Comparison of ENCODE assay signal across 13 cellular contexts in the genomic region with DNA sequence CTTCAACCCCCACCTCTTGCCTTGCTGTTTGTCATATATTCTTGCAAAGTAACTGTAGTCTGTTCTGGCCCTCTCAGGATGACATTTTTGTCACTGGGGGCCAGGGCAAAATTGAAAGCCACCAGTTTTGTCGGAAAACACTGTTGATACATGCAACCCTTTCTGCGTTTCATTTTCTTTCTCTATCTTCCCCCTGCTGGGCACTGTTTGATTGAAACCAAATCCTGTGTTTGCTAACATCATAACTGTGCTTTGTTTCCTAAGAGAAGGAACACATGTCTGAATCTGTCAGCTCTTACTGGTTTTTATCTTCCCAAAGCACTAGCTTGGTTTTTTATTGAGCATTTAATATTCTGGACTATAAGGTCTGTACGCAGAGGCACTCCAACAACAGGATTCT. TPM values are rescaled to one million over a fixed set of nuclear protein-coding genes. Genes with fewer than 3 reads are reported as not detected.
DNase-seq lines count a peak whose midpoint lies in the region; ATAC-seq and TF ChIP-seq lines count a peak whose summit lies in the region.
"Had no signal": no experiment of that assay in that cellular context is flagged by ENCODE, and none has a peak within 500 bp of the region (broad histone marks: within the 10 kb centered on the region; RNA-seq: fewer than 3 reads in every experiment).

No MANE protein-coding gene starts in this region.

- no peak overlapping the region for H3K18ac ChIP-seq in mesenchymal stem cell (ENCODE audit: low read depth in 1 of 2, low read length in 2 of 2)

- no peak overlapping the region for H2BK5ac ChIP-seq in mesenchymal stem cell (ENCODE audit: low read depth, low read length, poor library complexity, severe bottlenecking)

- H3K27ac ChIP-seq in BLaER1 treated with 17β-estradiol and CSF1 and Interleukin-3, amounts not matched to agents 10 nM and 100 nM, result peak overlapping the region in 10 of 11 experiments; percentile 23 to 77 (median 68); a peak in 17 of 22 replicates
- H3K27ac ChIP-seq in GM23338 (ENCODE audit: low read depth) (no peak overlapping the region), brain microvascular endothelial cell (no peak overlapping the region), mesenchymal stem cell (ENCODE audit: low read length, poor library complexity, severe bottlenecking) (no peak overlapping the region), adrenal gland (no peak overlapping the region), MM.1S (ENCODE audit: low read length) (no peak overlapping the region)

- no peak overlapping the region; a peak in 1 of 22 replicates for H3K9ac ChIP-seq in BLaER1 treated with 17β-estradiol and CSF1 and Interleukin-3, amounts not matched to agents 10 nM and 100 nM
- H3K9ac ChIP-seq in mesenchymal stem cell (ENCODE audit: low read length) (peak overlapping the region; percentile 20), MM.1S (ENCODE audit: low read length) (no peak overlapping the region)

- peaks cover 3% of the 10 kb centered on the region for H3K27me3 Mint-ChIP-seq in GM23338 (ENCODE audit: insufficient read depth, low read depth, poor library complexity)

- no peaks in the 10 kb centered on the region for H4K20me1 ChIP-seq in BLaER1 treated with 17β-estradiol and CSF1 and Interleukin-3, amounts not matched to agents 10 nM and 100 nM
- no peaks in the 10 kb centered on the region for H4K20me1 ChIP-seq in GM23338 (replicated peaks; ENCODE audit: insufficient read depth)
- no peaks in the 10 kb centered on the region for H4K20me1 ChIP-seq in MM.1S (ENCODE audit: insufficient read depth, low read length)

- H3K9me3 Mint-ChIP-seq in GM23338, result no peaks in the 10 kb centered on the region; the same call in 1 of the 3 replicates
- H3K9me3 Mint-ChIP-seq: stimulated activated naive CD8-positive, alpha-beta T cell treated with anti-CD3 and anti-CD28 coated beads, Interleukin-15, Interleukin-2, amounts not matched to agents 100 ng/mL and 50 ng/mL, for 24 hours had no signal

- H3K79me1 ChIP-seq in mesenchymal stem cell (replicated peaks; ENCODE audit: low read length, poor library complexity, severe bottlenecking), result no peaks in the 10 kb centered on the region

- H2BK12ac ChIP-seq in mesenchymal stem cell (ENCODE audit: low read length in 2 of 2), result no peak overlapping the region

- ATAC-seq in GM23338, result no peak

- H2AK5ac ChIP-seq in mesenchymal stem cell (ENCODE audit: low read length, severe bottlenecking), result no peak overlapping the region

- H3K36me3 ChIP-seq in BLaER1 treated with 17β-estradiol and CSF1 and Interleukin-3, amounts not matched to agents 10 nM and 100 nM, result no peaks in the 10 kb centered on the region
- H3K36me3 ChIP-seq in GM23338 (ENCODE audit: insufficient read depth) (no peaks in the 10 kb centered on the region), brain microvascular endothelial cell (replicated peaks) (no peaks in the 10 kb centered on the region), mesenchymal stem cell (ENCODE audit: control insufficient read depth in 1 of 2, insufficient read depth in 2 of 2, low read depth in 1 of 2, low read length in 2 of 2) (no peaks in the 10 kb centered on the region), adrenal gland (replicated peaks in 1 of 2) (no peaks in the 10 kb centered on the region), MM.1S (replicated peaks; ENCODE audit: insufficient read depth, low read length) (no peaks in the 10 kb centered on the region)

- no peak overlapping the region for H4K91ac ChIP-seq in mesenchymal stem cell (ENCODE audit: low read length)

- H3K4me3 Mint-ChIP-seq in GM23338, result no peak overlapping the region
- H3K4me3 Mint-ChIP-seq: activated B cell treated with CpG ODN at 0.5 μM for 24 hours; activated naive CD8-positive, alpha-beta T cell treated with anti-CD3 and anti-CD28 coated beads, Interleukin-2, amount 10 ng/mL, durations not matched to agents 7 days and 5 days; nephron; stimulated activated naive CD8-positive, alpha-beta T cell treated with anti-CD3 and anti-CD28 coated beads, Interleukin-15, Interleukin-2, amounts not matched to agents 100 ng/mL and 50 ng/mL, for 24 hours had no signal

- no peaks in the 10 kb centered on the region for H3K27me3 ChIP-seq in BLaER1 treated with 17β-estradiol and CSF1 and Interleukin-3, amounts not matched to agents 10 nM and 100 nM
- H3K27me3 ChIP-seq in GM23338 (ENCODE audit: insufficient read depth) (no peaks in the 10 kb centered on the region), brain microvascular endothelial cell (replicated peaks) (no peaks in the 10 kb centered on the region), mesenchymal stem cell (ENCODE audit: control insufficient read depth in 1 of 2, insufficient read depth in 1 of 2, low read length in 2 of 2) (no peaks in the 10 kb centered on the region), adrenal gland (no peaks in the 10 kb centered on the region), MM.1S (replicated peaks; ENCODE audit: insufficient read depth, low read length) (no peaks in the 10 kb centered on the region)

- no peak overlapping the region for H3K27ac Mint-ChIP-seq in GM23338
- H3K27ac Mint-ChIP-seq: activated B cell treated with CpG ODN at 0.5 μM for 24 hours; activated naive CD8-positive, alpha-beta T cell treated with anti-CD3 and anti-CD28 coated beads, Interleukin-2, amount 10 ng/mL, durations not matched to agents 7 days and 5 days; nephron; stimulated activated naive CD8-positive, alpha-beta T cell treated with anti-CD3 and anti-CD28 coated beads, Interleukin-15, Interleukin-2, amounts not matched to agents 100 ng/mL and 50 ng/mL, for 24 hours had no signal

- peak overlapping the region in 8 of 11 experiments; percentile 62 to 81 (median 73); a peak in 14 of 22 replicates for H3K4me2 ChIP-seq in BLaER1 treated with 17β-estradiol and CSF1 and Interleukin-3, amounts not matched to agents 10 nM and 100 nM
- H3K4me2 ChIP-seq in GM23338 (no peak overlapping the region), mesenchymal stem cell (ENCODE audit: low read length, poor library complexity, severe bottlenecking) (no peak overlapping the region), MM.1S (ENCODE audit: low read depth, low read length) (no peak overlapping the region)

- H3K4me1 ChIP-seq in BLaER1 treated with 17β-estradiol and CSF1 and Interleukin-3, amounts not matched to agents 10 nM and 100 nM, result peaks cover 32 to 85% (median 60%) of the 10 kb centered on the region in 10 experiments
- H3K4me1 ChIP-seq in GM23338 (ENCODE audit: insufficient read depth) (no peaks in the 10 kb centered on the region), mesenchymal stem cell (ENCODE audit: control insufficient read depth, insufficient read depth, low read depth, low read length) (no peaks in the 10 kb centered on the region), adrenal gland (replicated peaks in 1 of 2) (no peaks in the 10 kb centered on the region), MM.1S (ENCODE audit: low read length) (no peaks in the 10 kb centered on the region)

- no peak overlapping the region for H4K8ac ChIP-seq in mesenchymal stem cell (ENCODE audit: low read length)

- H3K23ac ChIP-seq in mesenchymal stem cell (ENCODE audit: low read length in 2 of 2), result no peak overlapping the region

- peak overlapping the region; percentile 23; the same call in 1 of the 2 replicates for H2AFZ ChIP-seq in GM23338
- H2AFZ ChIP-seq in mesenchymal stem cell (ENCODE audit: low read depth, low read length), result no peak overlapping the region
- H2AFZ ChIP-seq in MM.1S (ENCODE audit: low read length), result no peak overlapping the region

- in situ Hi-C loops in brain microvascular endothelial cell (cut with HindIII; ENCODE audit: low pct_ligation_motif_present, low sequenced_read_pairs), result no loop called here

- no peak overlapping the region for H3K14ac ChIP-seq in mesenchymal stem cell (ENCODE audit: low read length in 2 of 2)

- intact Hi-C loops in adrenal gland (cut with DNase I), result loop anchor here (5.0 to 10.0 kb wide), 2 partner anchors 238 to 361 kb away; no protein-coding TSS in a partner anchor

- H3K4me1 Mint-ChIP-seq in GM23338, result peaks cover 4% of the 10 kb centered on the region; the same call in 1 of the 3 replicates
- H3K4me1 Mint-ChIP-seq: nephron had no signal

- no peak for TF ChIP-seq POLR2A in adrenal gland (IDR thresholded peaks at IDR 0.05)

- no peak overlapping the region for H2BK120ac ChIP-seq in mesenchymal stem cell (ENCODE audit: low read depth, low read length)

- no peak overlapping the region for H2BK15ac ChIP-seq in mesenchymal stem cell (ENCODE audit: low read depth, poor library complexity, severe bottlenecking)

- TF ChIP-seq CTCF in GM23338 (conservative IDR thresholded peaks at IDR 0.05; ENCODE audit: low read depth in 2 of 2) (no peak), brain microvascular endothelial cell (IDR thresholded peaks at IDR 0.05; ENCODE audit: low read depth, low read length, missing control alignments) (peak; percentile 19), adrenal gland (IDR thresholded peaks at IDR 0.05) (peak in 1 of 6 experiments; percentile 20), MM.1S (IDR thresholded peaks at IDR 0.05; ENCODE audit: low read length) (no peak)

- H3F3A ChIP-seq in GM23338 (replicated peaks; ENCODE audit: low read depth) (no peaks in the 10 kb centered on the region), MM.1S (ENCODE audit: insufficient read depth, low read length) (no peaks in the 10 kb centered on the region)

- H3K9me3 ChIP-seq in BLaER1 treated with 17β-estradiol and CSF1 and Interleukin-3, amounts not matched to agents 10 nM and 100 nM (replicated peaks in 1 of 11), result peaks cover 1 to 24% (median 12%) of the 10 kb centered on the region in 11 experiments; a peak in 14 of 22 replicates
- H3K9me3 ChIP-seq in mesenchymal stem cell (ENCODE audit: control insufficient read depth, low read length) (peaks cover 2% of the 10 kb centered on the region), adrenal gland (replicated peaks in 1 of 3) (no peaks in the 10 kb centered on the region), MM.1S (replicated peaks; ENCODE audit: insufficient read depth, low read length) (no peaks in the 10 kb centered on the region)

- no peak overlapping the region for H3K4ac ChIP-seq in mesenchymal stem cell (ENCODE audit: low read depth in 1 of 2, low read length in 2 of 2)

- WGBS in mesenchymal stem cell, result 88% methylated on average over 3 of the region's 3 CpGs
- WGBS in adrenal gland, 4 donors, result 58 to 71% (median 65%) methylated on average over 3 of the region's 3 CpGs

- H3K79me2 ChIP-seq in GM23338 (replicated peaks; ENCODE audit: insufficient read depth) (no peaks in the 10 kb centered on the region), MM.1S (ENCODE audit: low read length) (no peaks in the 10 kb centered on the region)

- DNase-seq in GM23338 (ENCODE audit: low spot score), result no peak
- DNase-seq in brain microvascular endothelial cell, result no peak
- no peak for DNase-seq in mesenchymal stem cell
- no peak for DNase-seq in NCI-H2227 (lab: John Stamatoyannopoulos, UW; ENCODE audit: unreplicated experiment)
- DNase-seq in adrenal gland, result no peak
- no peak for DNase-seq in MM.1S
- DNase-seq: activated B cell treated with CpG ODN at 0.5 μM for 24 hours; activated naive CD8-positive, alpha-beta T cell treated with anti-CD3 and anti-CD28 coated beads, Interleukin-2, amount 10 ng/mL, durations not matched to agents 7 days and 5 days; KBM-7; NCI-H2029 had no signal

- no peaks in the 10 kb centered on the region for H3K9me2 ChIP-seq in GM23338 (ENCODE audit: insufficient read depth)
- H3K9me2 ChIP-seq in MM.1S (replicated peaks; ENCODE audit: insufficient read depth, low read length), result no peaks in the 10 kb centered on the region

- H3K4me3 ChIP-seq in BLaER1 treated with 17β-estradiol and CSF1 and Interleukin-3, amounts not matched to agents 10 nM and 100 nM, result no peak overlapping the region
- H3K4me3 ChIP-seq in GM23338 (no peak overlapping the region), brain microvascular endothelial cell (ENCODE audit: low read depth, low read length) (no peak overlapping the region), mesenchymal stem cell (ENCODE audit: insufficient read depth in 1 of 2, low read depth in 1 of 2, low read length in 2 of 2) (peak overlapping the region in 1 of 2 experiments; percentile 49), adrenal gland (no peak overlapping the region), MM.1S (ENCODE audit: low read length) (no peak overlapping the region)

- no peaks in the 10 kb centered on the region for H3K36me3 Mint-ChIP-seq in GM23338 (ENCODE audit: low read depth)

RNA-seq across cellular contexts. Expression of a gene that starts 11.7 kb away (rescaled TPM):
- total RNA-seq in GM23338 (2014; rRNA removed; shearing (Covaris generic)), result 6.2 and 7.5 TPM in 2 replicates
- polyA plus RNA-seq in GM23338 (2016; fragmentation: Nextera tagmentation; extraction: Ambion mirVana), result 7.2 and 7.3 TPM in 2 replicates
- polyA plus RNA-seq in mesenchymal stem cell (2013, experiment 1 of 2), result 36.4 TPM
- polyA plus RNA-seq in mesenchymal stem cell (2013, experiment 2 of 2), result 38.6 TPM
- 10 to 100 TPM in 7 of 8 donors, 1 to 10 TPM in 1; 8.1 to 29.6 (median 15.6) TPM for total RNA-seq in adrenal gland
- polyA plus RNA-seq in adrenal gland, result 10 to 100 TPM in 1 of 3 donors, 1 to 10 TPM in 2; 8.8 to 38.1 (median 9.0) TPM

Comparison
In these comparisons a context has a peak if more than half of its experiments do, and no peak if none do; other contexts are left out.
1. H3K27ac ChIP-seq: peak in BLaER1 treated with 17β-estradiol and CSF1 and Interleukin-3, amounts not matched to agents 10 nM and 100 nM (10 of 11); none in GM23338 (single experiment), brain microvascular endothelial cell (single experiment), mesenchymal stem cell (single experiment), adrenal gland (0 of 5) and MM.1S (single experiment).
2. H3K4me2 ChIP-seq: peak in BLaER1 treated with 17β-estradiol and CSF1 and Interleukin-3, amounts not matched to agents 10 nM and 100 nM (8 of 11); none in GM23338 (single experiment), mesenchymal stem cell (single experiment) and MM.1S (single experiment).